ENCODE assay signal across 9 cellular contexts in the genomic region with DNA sequence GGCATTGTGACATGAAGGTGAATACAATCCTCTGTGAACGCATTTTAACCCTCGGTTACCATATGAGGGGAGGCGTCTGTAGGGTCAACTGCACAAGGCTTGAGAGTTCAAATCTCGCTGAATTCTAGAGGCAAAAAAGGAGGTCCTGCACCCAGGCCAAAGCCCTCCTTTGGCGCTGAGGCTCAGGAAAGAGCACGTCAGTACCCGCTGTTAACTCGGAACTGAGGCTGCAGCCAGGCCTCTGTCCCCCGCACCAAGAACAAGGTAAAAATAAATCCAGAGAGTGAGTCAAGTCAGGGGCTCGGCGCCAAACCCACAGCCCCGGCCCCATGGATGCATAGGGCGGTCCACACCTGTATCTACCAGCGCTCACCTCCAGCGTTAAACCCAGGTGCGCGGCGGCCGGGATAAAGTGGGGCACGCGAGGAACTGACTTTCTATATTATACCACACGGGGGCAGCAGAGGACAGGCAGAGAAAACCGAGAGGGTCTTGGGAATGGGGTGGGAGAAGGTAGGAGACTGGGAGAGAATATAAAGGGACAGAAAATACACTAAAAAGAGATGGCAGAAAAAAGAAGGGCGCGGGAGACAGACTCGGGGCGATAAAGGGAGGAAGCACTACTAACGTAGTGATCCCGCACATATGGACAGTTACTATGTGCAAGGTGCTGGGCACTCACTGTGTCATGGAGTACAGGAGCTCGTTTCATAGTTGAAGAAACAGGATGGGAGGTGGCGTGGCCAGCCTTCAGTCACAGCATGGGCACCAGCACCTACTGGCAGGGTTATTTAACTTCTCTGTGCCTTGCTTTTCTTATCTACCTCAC. TPM values are rescaled to one million over a fixed set of nuclear protein-coding genes. Genes with fewer than 3 reads are reported as not detected.
DNase-seq lines count a peak whose midpoint lies in the region; ATAC-seq and TF ChIP-seq lines count a peak whose summit lies in the region.
"Had no signal": no experiment of that assay in that cellular context is flagged by ENCODE, and none has a peak within 500 bp of the region (broad histone marks: within the 10 kb centered on the region; RNA-seq: fewer than 3 reads in every experiment).

No MANE protein-coding gene starts in this region.

- peaks cover 14% of the 10 kb centered on the region for H3K4me1 Mint-ChIP-seq in HFFc6 (ENCODE audit: low read depth)
- no peaks in the 10 kb centered on the region for H3K4me1 Mint-ChIP-seq in stimulated activated effector memory CD8-positive, alpha-beta T cell treated with anti-CD3 and anti-CD28 coated beads, Interleukin-12 subunit alpha, Interleukin-12 subunit beta, amount 100 ng/mL, for 72 hours

- peak; percentile 95 for TF ChIP-seq CTCF in HFFc6 (IDR thresholded peaks at IDR 0.05)
- TF ChIP-seq CTCF in brain microvascular endothelial cell (IDR thresholded peaks at IDR 0.05; ENCODE audit: low read depth, low read length, missing control alignments), result peak; percentile 76

- ATAC-seq in left lobe of liver (peak; percentile 96), GM21717 (IDR thresholded peaks at IDR 0.05; ENCODE audit: unreplicated experiment) (no peak)
- ATAC-seq in stimulated activated effector memory CD8-positive, alpha-beta T cell treated with anti-CD3 and anti-CD28 coated beads, Interleukin-12 subunit alpha, Interleukin-12 subunit beta, amount 100 ng/mL, for 72 hours, result peak; percentile 46

- peaks cover 22% of the 10 kb centered on the region for H3K27me3 Mint-ChIP-seq in HFFc6 (ENCODE audit: insufficient read depth)

- H3K4me3 ChIP-seq in brain microvascular endothelial cell (ENCODE audit: low read depth, low read length), result no peak overlapping the region

- H3K4me3 Mint-ChIP-seq in HFFc6, result peak overlapping the region; percentile 42
- H3K4me3 Mint-ChIP-seq in stimulated activated effector memory CD8-positive, alpha-beta T cell treated with anti-CD3 and anti-CD28 coated beads, Interleukin-12 subunit alpha, Interleukin-12 subunit beta, amount 100 ng/mL, for 72 hours, result no peak overlapping the region

- DNase-seq in EH (ENCODE audit: low read depth), result peak; percentile 29
- no peak for DNase-seq in HFFc6
- DNase-seq in NCI-H526 treated with DMSO at 0.1 percent for 48 hours (lab: John Stamatoyannopoulos, UW), result peak; percentile 20
- DNase-seq in brain microvascular endothelial cell, result peak; percentile 8
- DNase-seq in left lobe of liver (ENCODE audit: low spot score), result peak; percentile 51
- DNase-seq in stimulated activated effector memory CD8-positive, alpha-beta T cell treated with anti-CD3 and anti-CD28 coated beads, Interleukin-12 subunit alpha, Interleukin-12 subunit beta, amount 100 ng/mL, for 72 hours (ENCODE audit: low spot score in 2 of 2), result peak; percentile 15 to 62
- no peak for DNase-seq in SKM-1 (lab: John Stamatoyannopoulos, UW; ENCODE audit: unreplicated experiment)

- no peaks in the 10 kb centered on the region for H3K9me3 Mint-ChIP-seq in HFFc6
- H3K9me3 Mint-ChIP-seq in stimulated activated effector memory CD8-positive, alpha-beta T cell treated with anti-CD3 and anti-CD28 coated beads, Interleukin-12 subunit alpha, Interleukin-12 subunit beta, amount 100 ng/mL, for 72 hours, result no peaks in the 10 kb centered on the region

- in situ Hi-C loops in brain microvascular endothelial cell (cut with HindIII; ENCODE audit: low pct_ligation_motif_present, low sequenced_read_pairs), result no loop called here

- no peaks in the 10 kb centered on the region for H3K27me3 ChIP-seq in brain microvascular endothelial cell (replicated peaks)

- no peaks in the 10 kb centered on the region for H3K36me3 ChIP-seq in brain microvascular endothelial cell (replicated peaks)

- no peak overlapping the region for H3K27ac Mint-ChIP-seq in HFFc6
- no peak overlapping the region for H3K27ac Mint-ChIP-seq in stimulated activated effector memory CD8-positive, alpha-beta T cell treated with anti-CD3 and anti-CD28 coated beads, Interleukin-12 subunit alpha, Interleukin-12 subunit beta, amount 100 ng/mL, for 72 hours

- H3K27ac ChIP-seq in brain microvascular endothelial cell, result no peak overlapping the region

- H3K36me3 Mint-ChIP-seq in HFFc6 (ENCODE audit: low read depth), result no peaks in the 10 kb centered on the region
- H3K36me3 Mint-ChIP-seq in stimulated activated effector memory CD8-positive, alpha-beta T cell treated with anti-CD3 and anti-CD28 coated beads, Interleukin-12 subunit alpha, Interleukin-12 subunit beta, amount 100 ng/mL, for 72 hours, result no peaks in the 10 kb centered on the region

RNA-seq across cellular contexts. Expression of a gene that starts 54.9 kb away (rescaled TPM):
- total RNA-seq in HFFc6 (2021; fragmentation: NEBNext Ultra II Directional; extraction: Animal tissue kit (Norgen Biotek cat#: 25700)), result under 1 TPM in 2 of 6 experiments, not detected in 4; 0.05 to 0.08 TPM
- not detected for total RNA-seq in left lobe of liver
- total RNA-seq: T-helper 2 cell treated with Interferon-gamma antibody and Interleukin-4, amounts not matched to agents 100 ng/mL and 5 ng/mL, for 36 hours had no signal

Comparison
In these comparisons a context has a peak if more than half of its experiments do, and no peak if none do; other contexts are left out.
1. DNase-seq: peak in EH (single experiment), NCI-H526 treated with DMSO at 0.1 percent for 48 hours (single experiment), brain microvascular endothelial cell (single experiment), left lobe of liver (single experiment) and stimulated activated effector memory CD8-positive, alpha-beta T cell treated with anti-CD3 and anti-CD28 coated beads, Interleukin-12 subunit alpha, Interleukin-12 subunit beta, amount 100 ng/mL, for 72 hours (2 of 2); none in HFFc6 (single experiment) and SKM-1 (single experiment).